8 cellular contexts compared by ENCODE assay signal in genomic region chr1:176374967-176375569, GRCh38.
DNase-seq lines count a peak whose midpoint lies in the region; ATAC-seq and TF ChIP-seq lines count a peak whose summit lies in the region.

No MANE protein-coding gene starts in this region.

- peak; percentile 84 for ATAC-seq in GM21737 (IDR thresholded peaks at IDR 0.05; ENCODE audit: unreplicated experiment)
- ATAC-seq in omental fat pad (ENCODE audit: low FRiP score), result peak; percentile 80
- ATAC-seq in upper lobe of right lung, result peak; percentile 96

- H3K36me3 ChIP-seq in upper lobe of right lung, result no peaks in the 10 kb centered on the region

- peak in 2 of 3 donors; percentile 19 to 76 for TF ChIP-seq CTCF in omental fat pad (IDR thresholded peaks at IDR 0.05)
- peak; percentile 85 for TF ChIP-seq CTCF in upper lobe of right lung (IDR thresholded peaks at IDR 0.05)

- no peak overlapping the region for H3K4me3 ChIP-seq in upper lobe of right lung

- H3K4me1 ChIP-seq in upper lobe of right lung, result no peaks in the 10 kb centered on the region

- H3K27me3 ChIP-seq in upper lobe of right lung, result no peaks in the 10 kb centered on the region

- intact Hi-C loops in upper lobe of right lung (cut with DNase I), result no loop called here

- DNase-seq in EL (peak; percentile 61), KG1 (lab: John Stamatoyannopoulos, UW) (peak; percentile 25), RKO (ENCODE audit: low spot score) (peak; percentile 77), foreskin melanocyte (peak; percentile 55), omental fat pad (ENCODE audit: low spot score) (peak; percentile 58), upper lobe of right lung (peak; percentile 79)
- peak; percentile 6 to 11 for DNase-seq in activated T-helper 1 cell treated with anti-CD3 and anti-CD28 coated beads, Interleukin-2, amount 50 U/mL, for 16 hours (ENCODE audit: low read depth in 1 of 2, low spot score in 1 of 2)

- H3K9me3 ChIP-seq in upper lobe of right lung, result no peaks in the 10 kb centered on the region

- H3K27ac ChIP-seq in upper lobe of right lung, result no peak overlapping the region

Comparison
In these comparisons a context has a peak if more than half of its experiments do, and no peak if none do; other contexts are left out.
1. DNase-seq: peak in every context shown above with its lines; median percentile 79 in upper lobe of right lung; 77 in RKO; 61 in EL; 58 in omental fat pad; 55 in foreskin melanocyte; 25 in KG1; 8 in activated T-helper 1 cell treated with anti-CD3 and anti-CD28 coated beads, Interleukin-2, amount 50 U/mL, for 16 hours.